In the genomic region with DNA sequence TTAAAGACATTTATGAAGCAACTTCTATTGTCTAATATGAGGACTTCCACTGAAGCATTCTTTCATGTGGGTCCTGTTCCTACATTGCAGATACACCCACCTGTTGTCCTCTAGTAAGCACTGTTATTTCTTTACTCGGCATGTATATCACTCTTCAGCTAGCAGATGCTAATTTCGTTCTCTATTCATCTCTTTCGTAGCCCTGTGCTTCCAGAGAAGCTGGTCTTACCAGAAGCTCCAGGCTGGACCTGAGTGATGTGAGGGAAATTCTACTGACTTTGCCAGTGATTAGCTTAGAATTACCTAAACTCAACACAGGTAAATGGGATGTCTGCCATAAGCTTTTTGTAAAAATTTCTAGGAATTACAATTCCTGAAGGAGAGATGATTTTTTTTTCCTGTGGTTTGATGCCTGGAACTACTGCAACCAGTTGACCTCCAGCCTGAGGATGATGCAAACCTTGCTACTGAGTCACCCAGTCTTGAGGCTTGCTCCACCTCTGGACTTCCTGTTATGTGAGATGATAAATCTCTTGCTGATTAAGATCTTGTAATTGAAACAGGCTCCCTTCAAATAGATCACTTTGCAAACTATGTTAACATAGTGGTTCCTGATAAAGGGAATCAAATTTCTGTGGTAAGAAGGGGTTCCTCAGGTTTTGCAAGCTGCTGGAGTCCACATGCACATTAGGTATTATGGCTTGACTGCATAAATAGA, we compare ENCODE assay signal across 12 cellular contexts. TPM values are rescaled to one million over a fixed set of nuclear protein-coding genes. Genes with fewer than 3 reads are reported as not detected.
DNase-seq lines count a peak whose midpoint lies in the region; ATAC-seq, FAIRE-seq and TF ChIP-seq lines count a peak whose summit lies in the region.
"Had no signal": no experiment of that assay in that cellular context is flagged by ENCODE, and none has a peak within 500 bp of the region (broad histone marks: within the 10 kb centered on the region; RNA-seq: fewer than 3 reads in every experiment).

No MANE protein-coding gene starts in this region.

- H3K79me2 ChIP-seq in MM.1S (ENCODE audit: low read length), result no peaks in the 10 kb centered on the region

- DNase-seq in SIG-M5 treated with dmso at 0.1 percent for 504 hours (lab: John Stamatoyannopoulos, UW; ENCODE audit: unreplicated experiment) (peak; percentile 58), SIG-M5 (lab: John Stamatoyannopoulos, UW) (no peak), SK-N-DZ (ENCODE audit: low spot score) (peak; percentile 39), fibroblast of gingiva (ENCODE audit: low read depth) (peak; percentile 38), urothelium cell line (ENCODE audit: low spot score) (peak; percentile 42), MM.1S (no peak), ecto neural progenitor cell (ENCODE audit: low spot score) (no peak)
- DNase-seq: activated T-cell treated with anti-CD3 and anti-CD28 coated beads, Interleukin-2, amount 50 U/mL, for 72 hours; tibial artery had no signal

- no peaks in the 10 kb centered on the region for H3F3A ChIP-seq in MM.1S (ENCODE audit: insufficient read depth, low read length)

- H3K4me2 ChIP-seq in MM.1S (ENCODE audit: low read depth, low read length), result no peak overlapping the region

- peaks cover 8% of the 10 kb centered on the region for H3K4me1 ChIP-seq in MM.1S (ENCODE audit: low read length)
- H3K4me1 ChIP-seq: tibial artery had no signal

- no peak for TF ChIP-seq CTCF in MM.1S (IDR thresholded peaks at IDR 0.05; ENCODE audit: low read length)

- H2AFZ ChIP-seq in MM.1S (ENCODE audit: low read length), result no peak overlapping the region

- no peaks in the 10 kb centered on the region for H3K27me3 ChIP-seq in MM.1S (replicated peaks; ENCODE audit: insufficient read depth, low read length)
- H3K27me3 ChIP-seq: neutrophil, tibial artery had no signal

- no peak for FAIRE-seq in urothelium cell line (lab: Jason Lieb, UNC)

- no peak overlapping the region for H3K4me3 ChIP-seq in MM.1S (ENCODE audit: low read length)
- H3K4me3 ChIP-seq: coronary artery, tibial artery had no signal

- H3K9me2 ChIP-seq in MM.1S (replicated peaks; ENCODE audit: insufficient read depth, low read length), result no peaks in the 10 kb centered on the region

- no peak overlapping the region for H3K9ac ChIP-seq in MM.1S (ENCODE audit: low read length)

- H3K27ac ChIP-seq in MM.1S (ENCODE audit: low read length), result no peak overlapping the region
- H3K27ac ChIP-seq: coronary artery, neutrophil, tibial artery had no signal

- H4K20me1 ChIP-seq in MM.1S (ENCODE audit: insufficient read depth, low read length), result no peaks in the 10 kb centered on the region

- no peaks in the 10 kb centered on the region for H3K9me3 ChIP-seq in MM.1S (replicated peaks; ENCODE audit: insufficient read depth, low read length)
- H3K9me3 ChIP-seq: neutrophil, tibial artery had no signal

- no peaks in the 10 kb centered on the region for H3K36me3 ChIP-seq in MM.1S (replicated peaks; ENCODE audit: insufficient read depth, low read length)
- H3K36me3 ChIP-seq: neutrophil, tibial artery had no signal

- no peak for ATAC-seq in HG02759 (IDR thresholded peaks at IDR 0.05; ENCODE audit: unreplicated experiment)
- ATAC-seq: activated T-cell treated with anti-CD3 and anti-CD28 coated beads, Interleukin-2, amount 50 U/mL, for 72 hours had no signal

RNA-seq across cellular contexts. Expression of a gene that starts 52.2 kb away (rescaled TPM):
- polyA plus RNA-seq in SK-N-DZ (2014; cell fraction: cytosol; rRNA removed), result 1.2 and 1.3 TPM in 2 replicates
- polyA plus RNA-seq in SK-N-DZ (2014; cell fraction: nucleus; rRNA removed), result 12.4 and 13.3 TPM in 2 replicates

Comparison
In these comparisons a context has a peak if more than half of its experiments do, and no peak if none do; other contexts are left out.
1. DNase-seq: peak in SIG-M5 treated with dmso at 0.1 percent for 504 hours (single experiment), SK-N-DZ (single experiment), fibroblast of gingiva (single experiment) and urothelium cell line (single experiment); none in SIG-M5 (single experiment), MM.1S (single experiment) and ecto neural progenitor cell (single experiment).